ENCODE assay signal across 1 cellular context in the genomic region with DNA sequence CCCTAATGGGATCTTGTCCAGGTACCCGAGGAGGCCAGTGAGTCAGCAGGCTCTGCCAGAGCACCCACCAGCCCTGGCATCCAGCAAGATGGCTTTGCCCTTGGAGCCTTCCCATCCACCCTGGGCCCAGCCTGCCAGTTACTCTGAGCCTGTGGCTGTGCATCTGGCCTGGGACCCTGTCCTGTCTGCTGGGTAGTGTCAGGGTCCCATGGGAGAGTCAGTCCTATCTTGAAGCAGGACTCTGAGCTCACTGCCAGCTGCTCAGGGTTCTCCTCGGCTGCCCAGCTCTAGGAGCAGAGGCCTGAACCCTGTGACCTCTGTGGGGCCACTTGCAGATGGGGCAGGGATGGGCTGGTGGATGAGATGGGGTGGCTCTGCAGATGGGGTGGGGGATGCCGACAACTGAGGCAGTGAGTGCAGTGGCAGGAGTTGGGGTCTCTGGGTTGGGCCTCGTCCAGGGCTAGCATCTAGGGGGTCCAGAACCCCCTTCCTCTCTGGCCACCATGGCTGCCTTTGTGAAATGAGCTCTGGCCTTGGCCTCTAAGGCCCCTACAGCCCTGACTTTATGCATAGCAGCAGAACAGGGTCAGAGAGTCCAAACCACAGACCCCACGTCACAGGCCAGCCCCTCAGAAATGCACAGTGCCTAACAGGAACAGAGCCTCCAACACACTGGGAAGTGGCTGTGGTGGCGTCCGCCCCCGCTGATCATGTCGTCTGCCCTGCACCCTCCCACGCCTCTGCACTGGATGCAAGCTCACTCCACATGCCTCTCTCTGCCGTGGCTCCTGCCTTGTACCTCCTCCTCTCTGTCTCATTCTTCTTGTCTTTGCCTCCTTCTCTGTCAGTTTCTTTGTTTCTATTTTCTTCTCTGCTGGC.
TF ChIP-seq lines count a peak whose summit lies in the region.

No MANE protein-coding gene starts in this region.

TF ChIP-seq in K562, 482 proteins besides CTCF, POLR2A, EP300 and RAD21 (continued from another document):
- TF ChIP-seq, protein P1, sequence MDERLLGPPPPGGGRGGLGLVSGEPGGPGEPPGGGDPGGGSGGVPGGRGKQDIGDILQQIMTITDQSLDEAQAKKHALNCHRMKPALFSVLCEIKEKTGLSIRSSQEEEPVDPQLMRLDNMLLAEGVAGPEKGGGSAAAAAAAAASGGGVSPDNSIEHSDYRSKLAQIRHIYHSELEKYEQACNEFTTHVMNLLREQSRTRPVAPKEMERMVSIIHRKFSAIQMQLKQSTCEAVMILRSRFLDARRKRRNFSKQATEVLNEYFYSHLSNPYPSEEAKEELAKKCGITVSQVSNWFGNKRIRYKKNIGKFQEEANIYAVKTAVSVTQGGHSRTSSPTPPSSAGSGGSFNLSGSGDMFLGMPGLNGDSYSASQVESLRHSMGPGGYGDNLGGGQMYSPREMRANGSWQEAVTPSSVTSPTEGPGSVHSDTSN (CRISPR knock-in tag; IDR thresholded peaks at IDR 0.05; ENCODE audit: low read depth), result no peak
- TF ChIP-seq, protein P1 (tag; conservative IDR thresholded peaks at IDR 0.05; ENCODE audit: low read depth), result no peak
- TF ChIP-seq, protein P2, sequence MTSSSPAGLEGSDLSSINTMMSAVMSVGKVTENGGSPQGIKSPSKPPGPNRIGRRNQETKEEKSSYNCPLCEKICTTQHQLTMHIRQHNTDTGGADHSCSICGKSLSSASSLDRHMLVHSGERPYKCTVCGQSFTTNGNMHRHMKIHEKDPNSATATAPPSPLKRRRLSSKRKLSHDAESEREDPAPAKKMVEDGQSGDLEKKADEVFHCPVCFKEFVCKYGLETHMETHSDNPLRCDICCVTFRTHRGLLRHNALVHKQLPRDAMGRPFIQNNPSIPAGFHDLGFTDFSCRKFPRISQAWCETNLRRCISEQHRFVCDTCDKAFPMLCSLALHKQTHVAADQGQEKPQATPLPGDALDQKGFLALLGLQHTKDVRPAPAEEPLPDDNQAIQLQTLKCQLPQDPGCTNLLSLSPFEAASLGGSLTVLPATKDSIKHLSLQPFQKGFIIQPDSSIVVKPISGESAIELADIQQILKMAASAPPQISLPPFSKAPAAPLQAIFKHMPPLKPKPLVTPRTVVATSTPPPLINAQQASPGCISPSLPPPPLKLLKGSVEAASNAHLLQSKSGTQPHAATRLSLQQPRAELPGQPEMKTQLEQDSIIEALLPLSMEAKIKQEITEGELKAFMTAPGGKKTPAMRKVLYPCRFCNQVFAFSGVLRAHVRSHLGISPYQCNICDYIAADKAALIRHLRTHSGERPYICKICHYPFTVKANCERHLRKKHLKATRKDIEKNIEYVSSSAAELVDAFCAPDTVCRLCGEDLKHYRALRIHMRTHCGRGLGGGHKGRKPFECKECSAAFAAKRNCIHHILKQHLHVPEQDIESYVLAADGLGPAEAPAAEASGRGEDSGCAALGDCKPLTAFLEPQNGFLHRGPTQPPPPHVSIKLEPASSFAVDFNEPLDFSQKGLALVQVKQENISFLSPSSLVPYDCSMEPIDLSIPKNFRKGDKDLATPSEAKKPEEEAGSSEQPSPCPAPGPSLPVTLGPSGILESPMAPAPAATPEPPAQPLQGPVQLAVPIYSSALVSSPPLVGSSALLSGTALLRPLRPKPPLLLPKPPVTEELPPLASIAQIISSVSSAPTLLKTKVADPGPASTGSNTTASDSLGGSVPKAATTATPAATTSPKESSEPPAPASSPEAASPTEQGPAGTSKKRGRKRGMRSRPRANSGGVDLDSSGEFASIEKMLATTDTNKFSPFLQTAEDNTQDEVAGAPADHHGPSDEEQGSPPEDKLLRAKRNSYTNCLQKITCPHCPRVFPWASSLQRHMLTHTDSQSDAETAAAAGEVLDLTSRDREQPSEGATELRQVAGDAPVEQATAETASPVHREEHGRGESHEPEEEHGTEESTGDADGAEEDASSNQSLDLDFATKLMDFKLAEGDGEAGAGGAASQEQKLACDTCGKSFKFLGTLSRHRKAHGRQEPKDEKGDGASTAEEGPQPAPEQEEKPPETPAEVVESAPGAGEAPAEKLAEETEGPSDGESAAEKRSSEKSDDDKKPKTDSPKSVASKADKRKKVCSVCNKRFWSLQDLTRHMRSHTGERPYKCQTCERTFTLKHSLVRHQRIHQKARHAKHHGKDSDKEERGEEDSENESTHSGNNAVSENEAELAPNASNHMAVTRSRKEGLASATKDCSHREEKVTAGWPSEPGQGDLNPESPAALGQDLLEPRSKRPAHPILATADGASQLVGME (CRISPR knock-in tag; IDR thresholded peaks at IDR 0.05), result no peak
- TF ChIP-seq RB1 (IDR thresholded peaks at IDR 0.05; ENCODE audit: low read depth) (no peak), ZNF41 (CRISPR knock-in tag; conservative IDR thresholded peaks at IDR 0.05) (no peak), KLF6 (CRISPR knock-in tag; IDR thresholded peaks at IDR 0.05; ENCODE audit: borderline replicate concordance) (no peak), SMAD4 (CRISPR knock-in tag; conservative IDR thresholded peaks at IDR 0.05) (no peak), SP2 (IDR thresholded peaks at IDR 0.05; ENCODE audit: extremely low read depth, low read depth, low read length, poor library complexity, severe bottlenecking) (no peak), CREM (IDR thresholded peaks at IDR 0.05; ENCODE audit: low read depth) (peak; percentile 78), NFIC (IDR thresholded peaks at IDR 0.05) (no peak), MEF2A (IDR thresholded peaks at IDR 0.05; ENCODE audit: control insufficient read depth, low read depth, low read length) (no peak), TRIM24 (IDR thresholded peaks at IDR 0.05) (peak in 1 of 2 experiments; percentile 9; a peak in 1 of 4 replicates), BHLHE40 (IDR thresholded peaks at IDR 0.05; ENCODE audit: low read length) (peak; percentile 61), ATF1 (CRISPR knock-in tag; IDR thresholded peaks at IDR 0.05) (no peak), ATF1 (tag; IDR thresholded peaks at IDR 0.05) (peak; percentile 32; the same call in 1 of the 2 replicates), MBD2 (IDR thresholded peaks at IDR 0.05; ENCODE audit: borderline replicate concordance, low read depth) (no peak), EGR1 (conservative IDR thresholded peaks at IDR 0.05) (peak; percentile 95), KLF16 (IDR thresholded peaks at IDR 0.05) (peak; percentile 61; the same call in 1 of the 2 replicates), ZNF175 (CRISPR knock-in tag; IDR thresholded peaks at IDR 0.05; ENCODE audit: low read depth) (no peak)
- TF ChIP-seq, protein P3, sequence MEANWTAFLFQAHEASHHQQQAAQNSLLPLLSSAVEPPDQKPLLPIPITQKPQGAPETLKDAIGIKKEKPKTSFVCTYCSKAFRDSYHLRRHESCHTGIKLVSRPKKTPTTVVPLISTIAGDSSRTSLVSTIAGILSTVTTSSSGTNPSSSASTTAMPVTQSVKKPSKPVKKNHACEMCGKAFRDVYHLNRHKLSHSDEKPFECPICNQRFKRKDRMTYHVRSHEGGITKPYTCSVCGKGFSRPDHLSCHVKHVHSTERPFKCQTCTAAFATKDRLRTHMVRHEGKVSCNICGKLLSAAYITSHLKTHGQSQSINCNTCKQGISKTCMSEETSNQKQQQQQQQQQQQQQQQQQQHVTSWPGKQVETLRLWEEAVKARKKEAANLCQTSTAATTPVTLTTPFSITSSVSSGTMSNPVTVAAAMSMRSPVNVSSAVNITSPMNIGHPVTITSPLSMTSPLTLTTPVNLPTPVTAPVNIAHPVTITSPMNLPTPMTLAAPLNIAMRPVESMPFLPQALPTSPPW (CRISPR knock-in tag; IDR thresholded peaks at IDR 0.05), result peak; percentile 59
- TF ChIP-seq, protein P4, sequence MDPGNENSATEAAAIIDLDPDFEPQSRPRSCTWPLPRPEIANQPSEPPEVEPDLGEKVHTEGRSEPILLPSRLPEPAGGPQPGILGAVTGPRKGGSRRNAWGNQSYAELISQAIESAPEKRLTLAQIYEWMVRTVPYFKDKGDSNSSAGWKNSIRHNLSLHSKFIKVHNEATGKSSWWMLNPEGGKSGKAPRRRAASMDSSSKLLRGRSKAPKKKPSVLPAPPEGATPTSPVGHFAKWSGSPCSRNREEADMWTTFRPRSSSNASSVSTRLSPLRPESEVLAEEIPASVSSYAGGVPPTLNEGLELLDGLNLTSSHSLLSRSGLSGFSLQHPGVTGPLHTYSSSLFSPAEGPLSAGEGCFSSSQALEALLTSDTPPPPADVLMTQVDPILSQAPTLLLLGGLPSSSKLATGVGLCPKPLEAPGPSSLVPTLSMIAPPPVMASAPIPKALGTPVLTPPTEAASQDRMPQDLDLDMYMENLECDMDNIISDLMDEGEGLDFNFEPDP (CRISPR knock-in tag; IDR thresholded peaks at IDR 0.05), result no peak
- TF ChIP-seq, protein P5, sequence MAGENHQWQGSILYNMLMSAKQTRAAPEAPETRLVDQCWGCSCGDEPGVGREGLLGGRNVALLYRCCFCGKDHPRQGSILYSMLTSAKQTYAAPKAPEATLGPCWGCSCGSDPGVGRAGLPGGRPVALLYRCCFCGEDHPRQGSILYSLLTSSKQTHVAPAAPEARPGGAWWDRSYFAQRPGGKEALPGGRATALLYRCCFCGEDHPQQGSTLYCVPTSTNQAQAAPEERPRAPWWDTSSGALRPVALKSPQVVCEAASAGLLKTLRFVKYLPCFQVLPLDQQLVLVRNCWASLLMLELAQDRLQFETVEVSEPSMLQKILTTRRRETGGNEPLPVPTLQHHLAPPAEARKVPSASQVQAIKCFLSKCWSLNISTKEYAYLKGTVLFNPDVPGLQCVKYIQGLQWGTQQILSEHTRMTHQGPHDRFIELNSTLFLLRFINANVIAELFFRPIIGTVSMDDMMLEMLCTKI (IDR thresholded peaks at IDR 0.05; ENCODE audit: partially characterized antibody), result no peak
- TF ChIP-seq, protein P6, sequence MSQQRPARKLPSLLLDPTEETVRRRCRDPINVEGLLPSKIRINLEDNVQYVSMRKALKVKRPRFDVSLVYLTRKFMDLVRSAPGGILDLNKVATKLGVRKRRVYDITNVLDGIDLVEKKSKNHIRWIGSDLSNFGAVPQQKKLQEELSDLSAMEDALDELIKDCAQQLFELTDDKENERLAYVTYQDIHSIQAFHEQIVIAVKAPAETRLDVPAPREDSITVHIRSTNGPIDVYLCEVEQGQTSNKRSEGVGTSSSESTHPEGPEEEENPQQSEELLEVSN (IDR thresholded peaks at IDR 0.05; ENCODE audit: borderline replicate concordance in 1 of 2, extremely low read depth in 1 of 2, insufficient read depth in 1 of 2, insufficient read length in 1 of 2, low read depth in 1 of 2, low read length in 1 of 2, poor library complexity in 1 of 2, severe bottlenecking in 1 of 2), result peak in 1 of 2 experiments; percentile 65
- TF ChIP-seq, protein P7, sequence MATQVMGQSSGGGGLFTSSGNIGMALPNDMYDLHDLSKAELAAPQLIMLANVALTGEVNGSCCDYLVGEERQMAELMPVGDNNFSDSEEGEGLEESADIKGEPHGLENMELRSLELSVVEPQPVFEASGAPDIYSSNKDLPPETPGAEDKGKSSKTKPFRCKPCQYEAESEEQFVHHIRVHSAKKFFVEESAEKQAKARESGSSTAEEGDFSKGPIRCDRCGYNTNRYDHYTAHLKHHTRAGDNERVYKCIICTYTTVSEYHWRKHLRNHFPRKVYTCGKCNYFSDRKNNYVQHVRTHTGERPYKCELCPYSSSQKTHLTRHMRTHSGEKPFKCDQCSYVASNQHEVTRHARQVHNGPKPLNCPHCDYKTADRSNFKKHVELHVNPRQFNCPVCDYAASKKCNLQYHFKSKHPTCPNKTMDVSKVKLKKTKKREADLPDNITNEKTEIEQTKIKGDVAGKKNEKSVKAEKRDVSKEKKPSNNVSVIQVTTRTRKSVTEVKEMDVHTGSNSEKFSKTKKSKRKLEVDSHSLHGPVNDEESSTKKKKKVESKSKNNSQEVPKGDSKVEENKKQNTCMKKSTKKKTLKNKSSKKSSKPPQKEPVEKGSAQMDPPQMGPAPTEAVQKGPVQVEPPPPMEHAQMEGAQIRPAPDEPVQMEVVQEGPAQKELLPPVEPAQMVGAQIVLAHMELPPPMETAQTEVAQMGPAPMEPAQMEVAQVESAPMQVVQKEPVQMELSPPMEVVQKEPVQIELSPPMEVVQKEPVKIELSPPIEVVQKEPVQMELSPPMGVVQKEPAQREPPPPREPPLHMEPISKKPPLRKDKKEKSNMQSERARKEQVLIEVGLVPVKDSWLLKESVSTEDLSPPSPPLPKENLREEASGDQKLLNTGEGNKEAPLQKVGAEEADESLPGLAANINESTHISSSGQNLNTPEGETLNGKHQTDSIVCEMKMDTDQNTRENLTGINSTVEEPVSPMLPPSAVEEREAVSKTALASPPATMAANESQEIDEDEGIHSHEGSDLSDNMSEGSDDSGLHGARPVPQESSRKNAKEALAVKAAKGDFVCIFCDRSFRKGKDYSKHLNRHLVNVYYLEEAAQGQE (CRISPR knock-in tag; IDR thresholded peaks at IDR 0.05; ENCODE audit: low read depth), result no peak
- TF ChIP-seq, protein P8, sequence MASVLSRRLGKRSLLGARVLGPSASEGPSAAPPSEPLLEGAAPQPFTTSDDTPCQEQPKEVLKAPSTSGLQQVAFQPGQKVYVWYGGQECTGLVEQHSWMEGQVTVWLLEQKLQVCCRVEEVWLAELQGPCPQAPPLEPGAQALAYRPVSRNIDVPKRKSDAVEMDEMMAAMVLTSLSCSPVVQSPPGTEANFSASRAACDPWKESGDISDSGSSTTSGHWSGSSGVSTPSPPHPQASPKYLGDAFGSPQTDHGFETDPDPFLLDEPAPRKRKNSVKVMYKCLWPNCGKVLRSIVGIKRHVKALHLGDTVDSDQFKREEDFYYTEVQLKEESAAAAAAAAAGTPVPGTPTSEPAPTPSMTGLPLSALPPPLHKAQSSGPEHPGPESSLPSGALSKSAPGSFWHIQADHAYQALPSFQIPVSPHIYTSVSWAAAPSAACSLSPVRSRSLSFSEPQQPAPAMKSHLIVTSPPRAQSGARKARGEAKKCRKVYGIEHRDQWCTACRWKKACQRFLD (CRISPR knock-in tag; IDR thresholded peaks at IDR 0.05), result no peak
